8 cellular contexts compared by ENCODE assay signal in genomic region chr9:134407123-134407779, GRCh38.
DNase-seq lines count a peak whose midpoint lies in the region; ATAC-seq and TF ChIP-seq lines count a peak whose summit lies in the region.

No MANE protein-coding gene starts in this region.

- no peaks in the 10 kb centered on the region for H3K9me3 ChIP-seq in HUES6 (ENCODE audit: control insufficient read depth, insufficient read depth, low read depth, low read length)

- H3K27me3 ChIP-seq in HUES6 (ENCODE audit: control insufficient read depth, insufficient read depth, low read length) (no peaks in the 10 kb centered on the region), foreskin keratinocyte (no peaks in the 10 kb centered on the region)

- H3K4me1 ChIP-seq in HUES6 (ENCODE audit: control insufficient read depth, insufficient read depth, low read length) (peaks cover 44% of the 10 kb centered on the region), foreskin keratinocyte (peaks cover 15% of the 10 kb centered on the region)

- H3K9ac ChIP-seq in HUES6 (ENCODE audit: low read length) = peak overlapping the region; percentile 56

- ATAC-seq in GM19468 (IDR thresholded peaks at IDR 0.05; ENCODE audit: extremely low read depth, unreplicated experiment) (peak; percentile 62), foreskin keratinocyte (peak; percentile 87)

- TF ChIP-seq CTCF in foreskin keratinocyte (conservative IDR thresholded peaks at IDR 0.05) = no peak

- no peaks in the 10 kb centered on the region for H3K36me3 ChIP-seq in HUES6 (ENCODE audit: control insufficient read depth, insufficient read depth, low read length)

- peak; percentile 77 for DNase-seq in CMK (ENCODE audit: low read depth)
- DNase-seq in SHP77 (lab: John Stamatoyannopoulos, UW) = peak; percentile 82 to 92
- DNase-seq in activated gamma-delta T cell (lab: John Stamatoyannopoulos, UW) = peak; percentile 55
- DNase-seq in foreskin keratinocyte = peak; percentile 63 to 79
- DNase-seq in non-pigmented ciliary epithelial cell (ENCODE audit: low read depth) = peak; percentile 42
- DNase-seq in stromal cell of bone marrow (ENCODE audit: low read depth) = peak; percentile 83

- H3K4me3 ChIP-seq in HUES6 (ENCODE audit: low read depth, low read length) = no peak overlapping the region

- H3K27ac ChIP-seq in HUES6 (ENCODE audit: low read depth, low read length) (peak overlapping the region; percentile 47), foreskin keratinocyte (peak overlapping the region; percentile 88)
